In the genomic region with DNA sequence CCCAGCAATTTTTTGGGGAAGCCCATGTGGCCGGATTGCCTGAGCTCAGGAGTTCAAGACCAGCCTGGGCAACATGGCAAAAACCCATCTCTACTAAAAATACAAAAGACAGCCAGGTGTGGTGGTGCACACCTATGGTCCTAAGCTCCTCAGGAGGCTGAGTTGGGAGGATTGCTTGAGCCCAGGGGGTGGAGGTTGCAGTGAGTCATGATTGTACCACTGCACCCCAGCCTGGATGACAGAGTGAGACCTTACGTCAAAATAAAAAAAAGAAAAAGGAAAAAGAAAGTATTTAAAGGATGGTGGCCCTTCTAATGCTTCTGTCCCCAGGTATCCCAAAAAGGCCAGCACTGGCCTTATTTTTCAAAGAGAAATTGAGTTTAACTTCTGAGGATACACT, we compare ENCODE assay signal across 10 cellular contexts. TPM values are rescaled to one million over a fixed set of nuclear protein-coding genes. Genes with fewer than 3 reads are reported as not detected.
DNase-seq lines count a peak whose midpoint lies in the region; ATAC-seq and TF ChIP-seq lines count a peak whose summit lies in the region.
"Had no signal": no experiment of that assay in that cellular context is flagged by ENCODE, and none has a peak within 500 bp of the region (broad histone marks: within the 10 kb centered on the region; RNA-seq: fewer than 3 reads in every experiment).

No MANE protein-coding gene starts in this region.

- H3K27ac Mint-ChIP-seq in CD14-positive monocyte (peak overlapping the region; percentile 90 to 100 (median 99)), mesothelial cell of epicardium (peak overlapping the region; percentile 8)
- peak overlapping the region; percentile 94 for H3K27ac Mint-ChIP-seq in activated T-helper 2 cell treated with anti-CD3 and anti-CD28 coated beads, Interferon-gamma antibody, Interleukin-2, Interleukin-4, amounts not matched to agents 10 μg/mL and 5 μg/mL and 100 μg/mL, durations not matched to agents 14 hours and 24 hours and 36 hours

- H3K4me3 ChIP-seq in HFF-Myc (replicated peaks; ENCODE audit: low read depth, low read length), result peak overlapping the region; percentile 76

- DNase-seq in CD14-positive monocyte (ENCODE audit: low spot score) (no peak), HFF-Myc (ENCODE audit: extremely low read depth, low read depth) (no peak), mesothelial cell of epicardium (ENCODE audit: low spot score in 2 of 2, unreplicated experiment in 2 of 2) (no peak), glomerular visceral epithelial cell (ENCODE audit: extremely low spot score) (no peak), UCSD-AML1 (lab: John Stamatoyannopoulos, UW; ENCODE audit: unreplicated experiment) (no peak), DMS 273 (lab: John Stamatoyannopoulos, UW; ENCODE audit: unreplicated experiment) (no peak)
- no peak for DNase-seq in activated T-helper 2 cell treated with anti-CD3 and anti-CD28 coated beads, Interferon-gamma antibody, Interleukin-2, Interleukin-4, amounts not matched to agents 10 μg/mL and 5 μg/mL and 100 μg/mL, durations not matched to agents 14 hours and 24 hours and 36 hours (ENCODE audit: low spot score)
- DNase-seq: NCI-H1092 treated with DMSO at 0.1 percent for 48 hours, WERI-Rb-1 had no signal

- H3K9me3 Mint-ChIP-seq in CD14-positive monocyte (peaks cover 0 to 3% (median 0%) of the 10 kb centered on the region in 7 donors), mesothelial cell of epicardium (no peaks in the 10 kb centered on the region)
- no peaks in the 10 kb centered on the region for H3K9me3 Mint-ChIP-seq in activated T-helper 2 cell treated with anti-CD3 and anti-CD28 coated beads, Interferon-gamma antibody, Interleukin-2, Interleukin-4, amounts not matched to agents 10 μg/mL and 5 μg/mL and 100 μg/mL, durations not matched to agents 14 hours and 24 hours and 36 hours

- H3K27me3 Mint-ChIP-seq in CD14-positive monocyte (ENCODE audit: low read depth in 3 of 3), result peaks cover 0 to 5% (median 0%) of the 10 kb centered on the region in 3 donors
- H3K27me3 Mint-ChIP-seq in activated T-helper 2 cell treated with anti-CD3 and anti-CD28 coated beads, Interferon-gamma antibody, Interleukin-2, Interleukin-4, amounts not matched to agents 10 μg/mL and 5 μg/mL and 100 μg/mL, durations not matched to agents 14 hours and 24 hours and 36 hours (ENCODE audit: low read depth), result no peaks in the 10 kb centered on the region
- H3K27me3 Mint-ChIP-seq in mesothelial cell of epicardium (ENCODE audit: low read depth), result peaks cover 15% of the 10 kb centered on the region

- no peak for ATAC-seq in GM21576 (IDR thresholded peaks at IDR 0.05; ENCODE audit: unreplicated experiment)

- H3K36me3 Mint-ChIP-seq in CD14-positive monocyte, result peaks cover 39 to 47% of the 10 kb centered on the region in 2 donors
- H3K36me3 Mint-ChIP-seq in activated T-helper 2 cell treated with anti-CD3 and anti-CD28 coated beads, Interferon-gamma antibody, Interleukin-2, Interleukin-4, amounts not matched to agents 10 μg/mL and 5 μg/mL and 100 μg/mL, durations not matched to agents 14 hours and 24 hours and 36 hours (ENCODE audit: low read depth), result peaks cover 50% of the 10 kb centered on the region
- peaks cover 17% of the 10 kb centered on the region for H3K36me3 Mint-ChIP-seq in mesothelial cell of epicardium

- H3K4me3 Mint-ChIP-seq in CD14-positive monocyte, result peak overlapping the region in 1 of 2 donors; percentile 92
- peak overlapping the region; percentile 94 for H3K4me3 Mint-ChIP-seq in activated T-helper 2 cell treated with anti-CD3 and anti-CD28 coated beads, Interferon-gamma antibody, Interleukin-2, Interleukin-4, amounts not matched to agents 10 μg/mL and 5 μg/mL and 100 μg/mL, durations not matched to agents 14 hours and 24 hours and 36 hours (ENCODE audit: low read depth)
- H3K4me3 Mint-ChIP-seq in mesothelial cell of epicardium, result no peak overlapping the region

- peaks cover 61% of the 10 kb centered on the region for H3K4me1 Mint-ChIP-seq in CD14-positive monocyte
- peaks cover 71% of the 10 kb centered on the region for H3K4me1 Mint-ChIP-seq in activated T-helper 2 cell treated with anti-CD3 and anti-CD28 coated beads, Interferon-gamma antibody, Interleukin-2, Interleukin-4, amounts not matched to agents 10 μg/mL and 5 μg/mL and 100 μg/mL, durations not matched to agents 14 hours and 24 hours and 36 hours (ENCODE audit: low read depth)
- peaks cover 41% of the 10 kb centered on the region for H3K4me1 Mint-ChIP-seq in mesothelial cell of epicardium

- no peak for TF ChIP-seq CTCF in CD14-positive monocyte (IDR thresholded peaks at IDR 0.05)
- TF ChIP-seq CTCF in HFF-Myc (IDR thresholded peaks at IDR 0.05; ENCODE audit: low read depth, low read length, missing control alignments), result no peak
- no peak for TF ChIP-seq CTCF in mesothelial cell of epicardium (IDR thresholded peaks at IDR 0.05; ENCODE audit: unreplicated experiment)

- intact Hi-C loops in CD14-positive monocyte (cut with micrococcal nuclease), result no loop called here
- intact Hi-C loops in activated T-helper 2 cell treated with anti-CD3 and anti-CD28 coated beads, Interferon-gamma antibody, Interleukin-2, Interleukin-4, amounts not matched to agents 10 μg/mL and 5 μg/mL and 100 μg/mL, durations not matched to agents 14 hours and 24 hours and 36 hours (cut with micrococcal nuclease), result loop anchor here (10.0 kb wide), 1 partner anchor 333 kb away; no protein-coding TSS in a partner anchor

RNA-seq across cellular contexts. Expression of gene IKBKE, which starts 1.7 kb away (rescaled TPM):
- polyA plus RNA-seq in CD14-positive monocyte, result 10 to 100 TPM; 35.6 to 40.7 TPM
- 33.8 and 33.9 TPM in 2 replicates for total RNA-seq in activated T-helper 2 cell treated with anti-CD3 and anti-CD28 coated beads, Interferon-gamma antibody, Interleukin-2, Interleukin-4, amounts not matched to agents 10 μg/mL and 5 μg/mL and 100 μg/mL, durations not matched to agents 14 hours and 24 hours and 36 hours
- total RNA-seq in mesothelial cell of epicardium, result 7.9 to 8.4 TPM (median 8.2 TPM) in 3 replicates

RNA-seq across cellular contexts. Expression of gene RASSF5, which starts 35.3 kb away (rescaled TPM):
- 100 to 1,000 TPM in 1 of 2 donors, 10 to 100 TPM in 1; 81.6 to 127 TPM for polyA plus RNA-seq in CD14-positive monocyte
- 180 and 182 TPM in 2 replicates for total RNA-seq in activated T-helper 2 cell treated with anti-CD3 and anti-CD28 coated beads, Interferon-gamma antibody, Interleukin-2, Interleukin-4, amounts not matched to agents 10 μg/mL and 5 μg/mL and 100 μg/mL, durations not matched to agents 14 hours and 24 hours and 36 hours
- total RNA-seq in mesothelial cell of epicardium, result 6.5 to 7.0 TPM (median 6.8 TPM) in 3 replicates

Comparison
In these comparisons a context has a peak if more than half of its experiments do, and no peak if none do; other contexts are left out.
1. H3K27ac Mint-ChIP-seq: peak in every context shown above with its lines; median percentile 99 in CD14-positive monocyte; 94 in activated T-helper 2 cell treated with anti-CD3 and anti-CD28 coated beads, Interferon-gamma antibody, Interleukin-2, Interleukin-4, amounts not matched to agents 10 μg/mL and 5 μg/mL and 100 μg/mL, durations not matched to agents 14 hours and 24 hours and 36 hours; 8 in mesothelial cell of epicardium.
2. RNA of gene RASSF5, which starts 35.3 kb away (total RNA-seq): 180 to 182 TPM in activated T-helper 2 cell treated with anti-CD3 and anti-CD28 coated beads, Interferon-gamma antibody, Interleukin-2, Interleukin-4, amounts not matched to agents 10 μg/mL and 5 μg/mL and 100 μg/mL, durations not matched to agents 14 hours and 24 hours and 36 hours; 6.5 to 7.0 TPM in mesothelial cell of epicardium; every median in the first group is over 10 times any median in the second.